In the genomic region with DNA sequence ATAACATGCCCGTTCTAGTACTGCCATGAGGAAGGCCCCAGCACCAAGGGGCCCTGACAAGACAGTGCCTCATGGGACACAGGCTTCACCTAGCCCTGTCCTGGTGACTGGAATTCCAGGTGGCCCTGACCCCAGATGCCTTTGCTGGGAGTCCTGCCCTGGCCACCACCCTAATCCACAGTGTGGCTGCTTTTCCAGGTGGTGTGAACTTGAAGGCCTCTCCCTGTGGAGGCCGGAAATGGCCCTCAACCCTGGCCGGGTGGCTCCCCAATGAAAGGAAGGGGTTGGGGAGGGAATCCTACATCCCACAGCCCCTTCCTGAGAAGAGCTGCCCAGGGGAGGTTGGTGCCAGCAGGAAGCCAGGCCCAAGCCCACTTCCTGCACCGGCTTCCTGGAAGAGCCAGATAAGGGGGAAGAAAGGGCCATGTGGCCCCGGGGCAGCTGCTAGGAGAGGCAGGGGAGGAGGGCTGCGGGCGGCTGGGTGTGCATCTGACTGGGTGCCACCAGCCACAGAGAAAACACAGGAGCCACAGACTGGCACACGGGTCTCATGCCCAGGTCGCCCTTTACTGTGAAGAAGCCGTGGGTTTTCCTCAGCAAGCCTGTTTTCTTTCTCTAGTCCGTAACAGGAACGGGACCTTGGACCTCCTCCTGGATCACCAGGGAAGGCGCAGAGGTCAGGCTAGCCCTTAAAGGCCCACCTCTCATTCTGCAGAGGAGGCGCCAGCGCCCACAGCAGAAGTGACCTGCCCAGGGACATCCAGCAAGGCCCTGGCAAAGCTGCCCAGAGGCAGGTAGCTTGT, we compare ENCODE assay signal across 1 cellular context.
TF ChIP-seq lines count a peak whose summit lies in the region.

No MANE protein-coding gene starts in this region.

TF ChIP-seq in HCT116, 20 proteins besides CTCF, POLR2A, EP300 and RAD21 (continued from another document):
- TF ChIP-seq, protein P1, sequence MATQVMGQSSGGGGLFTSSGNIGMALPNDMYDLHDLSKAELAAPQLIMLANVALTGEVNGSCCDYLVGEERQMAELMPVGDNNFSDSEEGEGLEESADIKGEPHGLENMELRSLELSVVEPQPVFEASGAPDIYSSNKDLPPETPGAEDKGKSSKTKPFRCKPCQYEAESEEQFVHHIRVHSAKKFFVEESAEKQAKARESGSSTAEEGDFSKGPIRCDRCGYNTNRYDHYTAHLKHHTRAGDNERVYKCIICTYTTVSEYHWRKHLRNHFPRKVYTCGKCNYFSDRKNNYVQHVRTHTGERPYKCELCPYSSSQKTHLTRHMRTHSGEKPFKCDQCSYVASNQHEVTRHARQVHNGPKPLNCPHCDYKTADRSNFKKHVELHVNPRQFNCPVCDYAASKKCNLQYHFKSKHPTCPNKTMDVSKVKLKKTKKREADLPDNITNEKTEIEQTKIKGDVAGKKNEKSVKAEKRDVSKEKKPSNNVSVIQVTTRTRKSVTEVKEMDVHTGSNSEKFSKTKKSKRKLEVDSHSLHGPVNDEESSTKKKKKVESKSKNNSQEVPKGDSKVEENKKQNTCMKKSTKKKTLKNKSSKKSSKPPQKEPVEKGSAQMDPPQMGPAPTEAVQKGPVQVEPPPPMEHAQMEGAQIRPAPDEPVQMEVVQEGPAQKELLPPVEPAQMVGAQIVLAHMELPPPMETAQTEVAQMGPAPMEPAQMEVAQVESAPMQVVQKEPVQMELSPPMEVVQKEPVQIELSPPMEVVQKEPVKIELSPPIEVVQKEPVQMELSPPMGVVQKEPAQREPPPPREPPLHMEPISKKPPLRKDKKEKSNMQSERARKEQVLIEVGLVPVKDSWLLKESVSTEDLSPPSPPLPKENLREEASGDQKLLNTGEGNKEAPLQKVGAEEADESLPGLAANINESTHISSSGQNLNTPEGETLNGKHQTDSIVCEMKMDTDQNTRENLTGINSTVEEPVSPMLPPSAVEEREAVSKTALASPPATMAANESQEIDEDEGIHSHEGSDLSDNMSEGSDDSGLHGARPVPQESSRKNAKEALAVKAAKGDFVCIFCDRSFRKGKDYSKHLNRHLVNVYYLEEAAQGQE (IDR thresholded peaks at IDR 0.05; ENCODE audit: low read depth) = no peak
- TF ChIP-seq, protein P2, sequence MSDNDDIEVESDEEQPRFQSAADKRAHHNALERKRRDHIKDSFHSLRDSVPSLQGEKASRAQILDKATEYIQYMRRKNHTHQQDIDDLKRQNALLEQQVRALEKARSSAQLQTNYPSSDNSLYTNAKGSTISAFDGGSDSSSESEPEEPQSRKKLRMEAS (IDR thresholded peaks at IDR 0.05) = no peak
- TF ChIP-seq EGR1 (IDR thresholded peaks at IDR 0.05; ENCODE audit: low read depth) = no peak
- no peak for TF ChIP-seq ZNF274 (IDR thresholded peaks at IDR 0.05; ENCODE audit: low read depth, low read length)
- TF ChIP-seq JUND (IDR thresholded peaks at IDR 0.05) = no peak
- TF ChIP-seq, protein P3, sequence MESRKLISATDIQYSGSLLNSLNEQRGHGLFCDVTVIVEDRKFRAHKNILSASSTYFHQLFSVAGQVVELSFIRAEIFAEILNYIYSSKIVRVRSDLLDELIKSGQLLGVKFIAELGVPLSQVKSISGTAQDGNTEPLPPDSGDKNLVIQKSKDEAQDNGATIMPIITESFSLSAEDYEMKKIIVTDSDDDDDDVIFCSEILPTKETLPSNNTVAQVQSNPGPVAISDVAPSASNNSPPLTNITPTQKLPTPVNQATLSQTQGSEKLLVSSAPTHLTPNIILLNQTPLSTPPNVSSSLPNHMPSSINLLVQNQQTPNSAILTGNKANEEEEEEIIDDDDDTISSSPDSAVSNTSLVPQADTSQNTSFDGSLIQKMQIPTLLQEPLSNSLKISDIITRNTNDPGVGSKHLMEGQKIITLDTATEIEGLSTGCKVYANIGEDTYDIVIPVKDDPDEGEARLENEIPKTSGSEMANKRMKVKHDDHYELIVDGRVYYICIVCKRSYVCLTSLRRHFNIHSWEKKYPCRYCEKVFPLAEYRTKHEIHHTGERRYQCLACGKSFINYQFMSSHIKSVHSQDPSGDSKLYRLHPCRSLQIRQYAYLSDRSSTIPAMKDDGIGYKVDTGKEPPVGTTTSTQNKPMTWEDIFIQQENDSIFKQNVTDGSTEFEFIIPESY (IDR thresholded peaks at IDR 0.05; ENCODE audit: extremely low read depth, insufficient replicate concordance, low read length) = no peak
- no peak for TF ChIP-seq POLR2AphosphoS5 (IDR thresholded peaks at IDR 0.05; ENCODE audit: low read depth, low read length)
- TF ChIP-seq SRF (IDR thresholded peaks at IDR 0.05; ENCODE audit: low read depth) = no peak
- TF ChIP-seq, protein P4, sequence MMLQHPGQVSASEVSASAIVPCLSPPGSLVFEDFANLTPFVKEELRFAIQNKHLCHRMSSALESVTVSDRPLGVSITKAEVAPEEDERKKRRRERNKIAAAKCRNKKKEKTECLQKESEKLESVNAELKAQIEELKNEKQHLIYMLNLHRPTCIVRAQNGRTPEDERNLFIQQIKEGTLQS (IDR thresholded peaks at IDR 0.05) = no peak
- TF ChIP-seq SP1 (IDR thresholded peaks at IDR 0.05; ENCODE audit: low read depth) = no peak
- no peak for TF ChIP-seq ZFX (IDR thresholded peaks at IDR 0.05)
- no peak for TF ChIP-seq YY1 (IDR thresholded peaks at IDR 0.05; ENCODE audit: extremely low read depth, insufficient replicate concordance, low read depth, low read length)
- TF ChIP-seq FOSL1 (IDR thresholded peaks at IDR 0.05; ENCODE audit: low read depth) = no peak
